In genomic region chr10:28523725-28524252, GRCh38 we compare ENCODE assay signal across 19 cellular contexts. TPM values are rescaled to one million over a fixed set of nuclear protein-coding genes. Genes with fewer than 3 reads are reported as not detected.
DNase-seq lines count a peak whose midpoint lies in the region; ATAC-seq, FAIRE-seq and TF ChIP-seq lines count a peak whose summit lies in the region.
"Had no signal": no experiment of that assay in that cellular context is flagged by ENCODE, and none has a peak within 500 bp of the region (broad histone marks: within the 10 kb centered on the region; RNA-seq: fewer than 3 reads in every experiment).

No MANE protein-coding gene starts in this region.

- BruUV-seq in Caco-2 (replicated peaks; lab: Mats Ljungman, UMichigan) (TSS peak; percentile 29), HCT116 (replicated peaks; lab: Mats Ljungman, UMichigan) (TSS peak; percentile 24), PC-3 (replicated peaks; lab: Mats Ljungman, UMichigan) (TSS peak; percentile 18), mammary epithelial cell (replicated peaks; lab: Mats Ljungman, UMichigan) (TSS peak; percentile 45)

- no peak overlapping the region for H3K9ac ChIP-seq in HCT116 (ENCODE audit: low read length)
- H3K9ac ChIP-seq in PC-3 (ENCODE audit: low read length) = no peak overlapping the region
- H3K9ac ChIP-seq in mammary epithelial cell (ENCODE audit: insufficient read depth, low read length) = no peak overlapping the region
- H3K9ac ChIP-seq: KMS-11 had no signal

- in situ Hi-C loops in mammary epithelial cell (cut with MboI; ENCODE audit: low sequenced_read_pairs in 2 of 2) = no loop called here

- H3K4me3 Mint-ChIP-seq in Caco-2 (ENCODE audit: unreplicated experiment) = no peak overlapping the region
- H3K4me3 Mint-ChIP-seq: CD4-positive, alpha-beta T cell; H9 had no signal

- ATAC-seq in HCT116 (no peak), PC-3 (no peak), aorta (ENCODE audit: low FRiP score) (no peak)

- H3K4me1 Mint-ChIP-seq in Caco-2 (ENCODE audit: low read depth, unreplicated experiment) = peaks cover 12% of the 10 kb centered on the region
- H3K4me1 Mint-ChIP-seq: H9 had no signal

- H3K27me3 ChIP-seq in Caco-2 (replicated peaks; ENCODE audit: control insufficient read depth, insufficient read depth, low read length) = no peaks in the 10 kb centered on the region
- no peaks in the 10 kb centered on the region for H3K27me3 ChIP-seq in HCT116 (ENCODE audit: insufficient read depth, low read length)
- H3K27me3 ChIP-seq in PC-3 (ENCODE audit: low read length) = no peaks in the 10 kb centered on the region
- no peaks in the 10 kb centered on the region for H3K27me3 ChIP-seq in mammary epithelial cell (ENCODE audit: insufficient read depth, low read length)
- H3K27me3 ChIP-seq in small intestine (ENCODE audit: control insufficient read depth in 2 of 2, insufficient read depth in 2 of 2, low read length in 2 of 2) = no peaks in the 10 kb centered on the region
- H3K27me3 ChIP-seq in aorta (ENCODE audit: control insufficient read depth in 1 of 2, insufficient read depth in 2 of 2, low read length in 1 of 2) = no peaks in the 10 kb centered on the region

- 100% methylated on average over 2 of the region's 2 CpGs for WGBS in mammary epithelial cell (ENCODE audit: low coverage, missing lambda C conversion rate)
- 95 to 99% (median 97%) methylated on average over 2 of the region's 2 CpGs for WGBS in small intestine, 3 donors
- WGBS in aorta, 2 donors = 94 to 97% methylated on average over 2 of the region's 2 CpGs

- RAD21 ChIA-PET in HCT116 (lab: Charles Lee; ENCODE audit: low non-redundant PET in 1 of 2, low total read pairs in 2 of 2, uncharacterized antibody in 2 of 2, unreplicated experiment in 2 of 2) = no interaction called here

- H3K36me3 ChIP-seq in Caco-2 (ENCODE audit: control insufficient read depth, insufficient read depth, low read length) (no peaks in the 10 kb centered on the region), HCT116 (ENCODE audit: control insufficient read depth in 1 of 2, insufficient read depth in 2 of 2, low read length in 2 of 2) (no peaks in the 10 kb centered on the region; a peak in 1 of 4 replicates), PC-3 (ENCODE audit: low read depth, low read length) (peaks cover 9% of the 10 kb centered on the region; the same call in 1 of the 2 replicates), mammary epithelial cell (ENCODE audit: insufficient read depth, low read length) (peaks cover 4% of the 10 kb centered on the region), small intestine (ENCODE audit: control insufficient read depth in 2 of 2, insufficient read depth in 2 of 2, low read length in 2 of 2) (peaks cover 0 to 3% of the 10 kb centered on the region in 2 donors), aorta (ENCODE audit: control insufficient read depth in 1 of 2, insufficient read depth in 2 of 2, low read length in 1 of 2) (peaks cover 0 to 2% of the 10 kb centered on the region in 2 donors)

- H3K27me3 Mint-ChIP-seq in Caco-2 (ENCODE audit: insufficient read depth, unreplicated experiment) = no peaks in the 10 kb centered on the region
- H3K27me3 Mint-ChIP-seq: CD4-positive, alpha-beta T cell had no signal

- H3K9me3 Mint-ChIP-seq in Caco-2 (ENCODE audit: unreplicated experiment) = peaks cover 22% of the 10 kb centered on the region

- H2AFZ ChIP-seq in HCT116 (ENCODE audit: low read depth, low read length, poor library complexity, severe bottlenecking) (no peak overlapping the region), PC-3 (ENCODE audit: low read length) (no peak overlapping the region), mammary epithelial cell (ENCODE audit: low read depth, low read length) (no peak overlapping the region)

- H3K27ac ChIP-seq in HCT116 (ENCODE audit: low read depth, low read length) = no peak overlapping the region
- no peak overlapping the region for H3K27ac ChIP-seq in PC-3 (ENCODE audit: low read length)
- H3K27ac ChIP-seq in mammary epithelial cell (ENCODE audit: insufficient read depth, low read depth, low read length) = no peak overlapping the region
- no peak overlapping the region for H3K27ac ChIP-seq in small intestine (ENCODE audit: low read depth in 1 of 2, low read length in 1 of 2)
- no peak overlapping the region for H3K27ac ChIP-seq in aorta (ENCODE audit: low read depth in 1 of 2, low read length in 2 of 2)
- H3K27ac ChIP-seq: C4-2B, KMS-11 had no signal

- no peak overlapping the region for H3K4me3 ChIP-seq in Caco-2 (ENCODE audit: low read depth, low read length)
- H3K4me3 ChIP-seq in HCT116 (replicated peaks in 1 of 2; ENCODE audit: low read depth in 1 of 2, low read length in 2 of 2) = no peak overlapping the region
- no peak overlapping the region for H3K4me3 ChIP-seq in PC-3 (ENCODE audit: low read length)
- no peak overlapping the region for H3K4me3 ChIP-seq in mammary epithelial cell (replicated peaks in 1 of 3; ENCODE audit: insufficient read depth in 1 of 3, low read depth in 2 of 3, low read length in 3 of 3)
- H3K4me3 ChIP-seq in small intestine (ENCODE audit: low read depth in 1 of 2, low read length in 2 of 2) = no peak overlapping the region
- H3K4me3 ChIP-seq in aorta (ENCODE audit: low read length in 2 of 2) = no peak overlapping the region

- no peaks in the 10 kb centered on the region for H3K9me2 ChIP-seq in HCT116 (ENCODE audit: insufficient read depth)
- H3K9me2 ChIP-seq in PC-3 (replicated peaks; ENCODE audit: low read length) = no peaks in the 10 kb centered on the region

- H3K9me3 ChIP-seq in Caco-2 (peaks cover 21% of the 10 kb centered on the region), HCT116 (ENCODE audit: control insufficient read depth in 1 of 2, insufficient read depth in 1 of 2, low read depth in 1 of 2, low read length in 2 of 2) (no peaks in the 10 kb centered on the region), PC-3 (ENCODE audit: low read length) (no peaks in the 10 kb centered on the region), mammary epithelial cell (replicated peaks; ENCODE audit: insufficient read depth, low read length) (no peaks in the 10 kb centered on the region), small intestine (ENCODE audit: control insufficient read depth, low read depth) (no peaks in the 10 kb centered on the region), aorta (ENCODE audit: control insufficient read depth, low read length) (no peaks in the 10 kb centered on the region)

- H3K79me2 ChIP-seq in HCT116 (ENCODE audit: insufficient read depth, low read length) (peaks cover under 1% of the 10 kb centered on the region; the same call in 1 of the 2 replicates), PC-3 (ENCODE audit: low read length) (no peaks in the 10 kb centered on the region), mammary epithelial cell (ENCODE audit: insufficient read depth, low read length) (peaks cover 19% of the 10 kb centered on the region)

- TF ChIP-seq CTCF in Caco-2 (IDR thresholded peaks at IDR 0.05; ENCODE audit: insufficient read depth in 1 of 2, low read depth in 1 of 2, low read length in 1 of 2, severe bottlenecking in 1 of 2, unreplicated experiment in 1 of 2) (no peak), HCT116 (IDR thresholded peaks at IDR 0.05 in 2 of 3, conservative IDR thresholded peaks at IDR 0.05 in 1 of 3; ENCODE audit: borderline replicate concordance in 1 of 3, insufficient read depth in 1 of 3, low read depth in 2 of 3, low read length in 2 of 3) (no peak), PC-3 (conservative IDR thresholded peaks at IDR 0.05; ENCODE audit: low read depth, low read length) (no peak), mammary epithelial cell (conservative IDR thresholded peaks at IDR 0.05 in 1 of 2, IDR thresholded peaks at IDR 0.05 in 1 of 2; ENCODE audit: extremely low read depth in 1 of 2, insufficient read depth in 1 of 2, low read depth in 1 of 2, low read length in 2 of 2) (no peak)

- no peak for FAIRE-seq in small intestine (lab: Jason Lieb, UNC)
- FAIRE-seq: A204.1, GM19239, H1, HTR-8/SVneo had no signal

- H3K4me2 ChIP-seq in HCT116 (ENCODE audit: low read length) (no peak overlapping the region), PC-3 (ENCODE audit: low read length) (no peak overlapping the region), mammary epithelial cell (ENCODE audit: insufficient read depth, low read depth, low read length) (no peak overlapping the region)
- H3K4me2 ChIP-seq: KMS-11 had no signal

- H3F3A ChIP-seq in PC-3 (ENCODE audit: low read length, unreplicated experiment) = no peaks in the 10 kb centered on the region

- no peaks in the 10 kb centered on the region for H3K4me1 ChIP-seq in Caco-2
- H3K4me1 ChIP-seq in HCT116 (ENCODE audit: control insufficient read depth in 1 of 2, insufficient read depth in 2 of 2, low read length in 2 of 2) = no peaks in the 10 kb centered on the region
- no peaks in the 10 kb centered on the region for H3K4me1 ChIP-seq in PC-3 (ENCODE audit: insufficient read depth, low read length)
- H3K4me1 ChIP-seq in mammary epithelial cell (ENCODE audit: insufficient read depth, low read length) = no peaks in the 10 kb centered on the region
- H3K4me1 ChIP-seq in small intestine (ENCODE audit: control insufficient read depth in 2 of 2, insufficient read depth in 1 of 2, low read depth in 1 of 2, low read length in 1 of 2) = no peaks in the 10 kb centered on the region
- no peaks in the 10 kb centered on the region for H3K4me1 ChIP-seq in aorta (ENCODE audit: control insufficient read depth in 1 of 2, insufficient read depth in 2 of 2, low read length in 2 of 2)

- dilution Hi-C loops in mammary epithelial cell (cut with HindIII; ENCODE audit: low sequenced_read_pairs) = no loop called here

- no peaks in the 10 kb centered on the region for H4K20me1 ChIP-seq in HCT116 (ENCODE audit: insufficient read depth)
- no peaks in the 10 kb centered on the region for H4K20me1 ChIP-seq in PC-3 (ENCODE audit: low read length)
- H4K20me1 ChIP-seq in mammary epithelial cell (ENCODE audit: insufficient read depth, low read length) = no peaks in the 10 kb centered on the region

- no peak for TF ChIP-seq POLR2A in HCT116 (IDR thresholded peaks at IDR 0.05; ENCODE audit: borderline replicate concordance, extremely low read depth, insufficient read depth, insufficient read length)

- no peak for DNase-seq in Caco-2
- no peak for DNase-seq in HCT116 (ENCODE audit: low read depth, low spot score)
- DNase-seq in PC-3 = no peak
- DNase-seq in mammary epithelial cell = no peak
- DNase-seq in NAMALWA (ENCODE audit: low spot score) = no peak
- DNase-seq in small intestine = no peak
- DNase-seq in aorta = no peak
- DNase-seq in NCI-H146 (lab: John Stamatoyannopoulos, UW) = no peak
- DNase-seq: AML-193; CD4-positive, alpha-beta T cell; DMS79 treated with DMSO at 0.1 percent for 48 hours; GF-D8; H9 had no signal

- intact Hi-C loops in Caco-2 (cut with micrococcal nuclease; ENCODE audit: unreplicated experiment) (no loop called here), HCT116 (cut with micrococcal nuclease) (no loop called here), PC-3 (cut with micrococcal nuclease) (no loop called here), mammary epithelial cell (cut with micrococcal nuclease) (no loop called here), aorta (cut with DNase I) (no loop called here)

- CTCF ChIA-PET in Caco-2 (lab: Charles Lee) = no interaction called here
- CTCF ChIA-PET in HCT116 (lab: Charles Lee) = no interaction called here
- CTCF ChIA-PET in PC-3 (lab: Charles Lee) = no interaction called here
- CTCF ChIA-PET in mammary epithelial cell (lab: Charles Lee; ENCODE audit: low non-redundant PET) = no interaction called here

- H3K27ac Mint-ChIP-seq in Caco-2 (ENCODE audit: unreplicated experiment) = no peak overlapping the region
- H3K27ac Mint-ChIP-seq: CD4-positive, alpha-beta T cell; H9 had no signal

- H3K36me3 Mint-ChIP-seq in Caco-2 (ENCODE audit: insufficient read depth, unreplicated experiment) = peaks cover 22% of the 10 kb centered on the region

- POLR2A ChIA-PET in Caco-2 (lab: Charles Lee) (interaction anchor here (0.6 kb wide), 1 partner anchor 9 kb away, joined by 3 read pairs; the partner anchor contains the start of gene WAC), HCT116 (lab: Charles Lee) (no interaction called here), PC-3 (lab: Charles Lee; ENCODE audit: unreplicated experiment) (no interaction called here)

- TF ChIP-seq RAD21 in HCT116 (IDR thresholded peaks at IDR 0.05; ENCODE audit: low read depth) = no peak

RNA-seq across cellular contexts. Expression of gene WAC, which starts 9.1 kb away (rescaled TPM):
- total RNA-seq in Caco-2 (2022) (196 TPM in 2 replicates), HCT116 (2021; ENCODE audit: unreplicated experiment) (117 TPM), PC-3 (2014; rRNA removed) (49.2 and 58.1 TPM in 2 replicates), mammary epithelial cell (100 to 1,000 TPM in 1 of 2 donors, 10 to 100 TPM in 1; 57.0 to 105 TPM), aorta (100 to 1,000 TPM; 121 to 149 TPM)
- 69.0 and 83.4 TPM in 2 replicates for polyA plus RNA-seq in HCT116 (2012)
- polyA plus RNA-seq in mammary epithelial cell (58.6 TPM), small intestine (10 to 100 TPM; 33.5 to 39.1 (median 34.2) TPM), aorta (10 to 100 TPM; 53.7 to 59.4 TPM)
- 39.1 TPM for polyA minus RNA-seq in mammary epithelial cell
